Comparison of ENCODE assay signal across 8 cellular contexts in the genomic region with DNA sequence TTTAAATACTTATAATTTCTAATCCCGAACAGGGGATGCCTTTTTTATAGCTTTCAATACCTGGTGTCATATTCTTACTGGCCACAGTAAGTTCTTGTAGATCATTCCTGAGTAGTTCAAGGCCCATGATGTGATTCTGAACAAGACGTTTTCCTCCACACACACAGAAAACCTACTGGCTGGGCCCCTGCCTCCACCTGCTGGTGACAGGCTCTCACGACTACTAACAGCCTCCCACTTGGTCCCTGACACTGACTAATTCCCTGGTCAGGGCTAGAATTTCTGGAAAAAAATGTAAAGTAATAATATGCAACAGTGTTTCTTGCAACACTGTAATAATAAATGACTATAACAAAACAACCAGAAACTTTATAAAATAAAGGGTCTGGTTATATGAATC. TPM values are rescaled to one million over a fixed set of nuclear protein-coding genes. Genes with fewer than 3 reads are reported as not detected.
A peak's percentile ranks its signal among the peaks of the same experiment; 100 is the strongest.
DNase-seq lines count a peak whose midpoint lies in the region; ATAC-seq, FAIRE-seq and TF ChIP-seq lines count a peak whose summit lies in the region.

No MANE protein-coding gene starts in this region.

- DNase-seq in BJ (ENCODE audit: low read depth), result peak; percentile 19
- DNase-seq in GM19239 (ENCODE audit: insufficient read length, low spot score), result peak; percentile 80
- peak; percentile 49 for DNase-seq in NB4 (ENCODE audit: low read depth)
- DNase-seq in epithelial cell of prostate (ENCODE audit: low read depth, low spot score), result peak; percentile 18
- DNase-seq in mesenteric fat pad (ENCODE audit: low spot score), result peak; percentile 75
- DNase-seq in upper lobe of right lung, result peak; percentile 67
- DNase-seq in stimulated activated effector memory CD8-positive, alpha-beta T cell treated with anti-CD3 and anti-CD28 coated beads, Interleukin-12 subunit alpha, Interleukin-12 subunit beta, amount 100 ng/mL, for 72 hours (ENCODE audit: low spot score in 2 of 2), result no peak

- peaks cover 12% of the 10 kb centered on the region for H3K36me3 Mint-ChIP-seq in stimulated activated effector memory CD8-positive, alpha-beta T cell treated with anti-CD3 and anti-CD28 coated beads, Interleukin-12 subunit alpha, Interleukin-12 subunit beta, amount 100 ng/mL, for 72 hours

- H3K4me3 Mint-ChIP-seq in stimulated activated effector memory CD8-positive, alpha-beta T cell treated with anti-CD3 and anti-CD28 coated beads, Interleukin-12 subunit alpha, Interleukin-12 subunit beta, amount 100 ng/mL, for 72 hours, result no peak overlapping the region

- H3K36me3 ChIP-seq in BJ (ENCODE audit: control insufficient read depth, insufficient read depth, low read length) (peaks cover 6% of the 10 kb centered on the region; the same call in 1 of the 2 replicates), upper lobe of right lung (peaks cover 6% of the 10 kb centered on the region)

- no peak for TF ChIP-seq POLR2A in NB4 (IDR thresholded peaks at IDR 0.05; ENCODE audit: extremely low read depth, insufficient read length)

- POLR2A ChIA-PET in BJ (lab: Charles Lee), result no interaction called here

- TF ChIP-seq CTCF in BJ (IDR thresholded peaks at IDR 0.05; ENCODE audit: insufficient read depth, low read depth, low read length) (peak; percentile 88), NB4 (IDR thresholded peaks at IDR 0.05; ENCODE audit: low read depth, low read length) (peak; percentile 56), upper lobe of right lung (IDR thresholded peaks at IDR 0.05) (peak; percentile 62)

- peak; percentile 81 for ATAC-seq in upper lobe of right lung
- no peak for ATAC-seq in stimulated activated effector memory CD8-positive, alpha-beta T cell treated with anti-CD3 and anti-CD28 coated beads, Interleukin-12 subunit alpha, Interleukin-12 subunit beta, amount 100 ng/mL, for 72 hours

- H3K4me1 ChIP-seq in upper lobe of right lung, result peaks cover 4% of the 10 kb centered on the region

- no peaks in the 10 kb centered on the region for H3K9me3 Mint-ChIP-seq in stimulated activated effector memory CD8-positive, alpha-beta T cell treated with anti-CD3 and anti-CD28 coated beads, Interleukin-12 subunit alpha, Interleukin-12 subunit beta, amount 100 ng/mL, for 72 hours

- H3K4me1 Mint-ChIP-seq in stimulated activated effector memory CD8-positive, alpha-beta T cell treated with anti-CD3 and anti-CD28 coated beads, Interleukin-12 subunit alpha, Interleukin-12 subunit beta, amount 100 ng/mL, for 72 hours, result no peaks in the 10 kb centered on the region

- no peaks in the 10 kb centered on the region for H3K9me3 ChIP-seq in upper lobe of right lung

- no peaks in the 10 kb centered on the region for H3K27me3 ChIP-seq in BJ (ENCODE audit: control insufficient read depth, insufficient read depth, low read length)
- no peaks in the 10 kb centered on the region for H3K27me3 ChIP-seq in upper lobe of right lung

- H3K4me3 ChIP-seq in BJ (ENCODE audit: low read depth, low read length) (no peak overlapping the region), NB4 (ENCODE audit: low read depth, low read length) (no peak overlapping the region), upper lobe of right lung (no peak overlapping the region)

- FAIRE-seq in GM19239 (lab: Jason Lieb, UNC) (peak; percentile 52), TTC549 (lab: Jason Lieb, UNC) (peak; percentile 80)

- no peak overlapping the region for H3K27ac Mint-ChIP-seq in stimulated activated effector memory CD8-positive, alpha-beta T cell treated with anti-CD3 and anti-CD28 coated beads, Interleukin-12 subunit alpha, Interleukin-12 subunit beta, amount 100 ng/mL, for 72 hours

- H3K27ac ChIP-seq in epithelial cell of prostate (no peak overlapping the region), upper lobe of right lung (no peak overlapping the region)

- intact Hi-C loops in upper lobe of right lung (cut with DNase I), result loop anchor here (5.0 to 10.0 kb wide), 2 partner anchors 288 to 305 kb away; no protein-coding TSS in a partner anchor

- CTCF ChIA-PET in BJ (lab: Yijun Ruan, JAX), result interaction anchor here (0.6 to 6.4 kb wide), 40 partner anchors 8 to 650 kb away, joined by 3 to 66 read pairs (median 5); no protein-coding TSS in a partner anchor

RNA-seq across cellular contexts. Expression of gene RIPK4, which starts 50.4 kb away (rescaled TPM):
- 0.13 and 0.37 TPM in 2 replicates for polyA plus RNA-seq in BJ (2011; rRNA removed)
- 0.24 and 1.1 TPM in 2 replicates for polyA minus RNA-seq in BJ (2011; rRNA and poly(A)+ RNA removed)
- total RNA-seq in mesenteric fat pad (not detected), upper lobe of right lung (10.9 TPM)

Comparison
In these comparisons a context has a peak if more than half of its experiments do, and no peak if none do; other contexts are left out.
1. DNase-seq: peak in BJ (single experiment), GM19239 (single experiment), NB4 (single experiment), epithelial cell of prostate (single experiment), mesenteric fat pad (single experiment) and upper lobe of right lung (single experiment); none in stimulated activated effector memory CD8-positive, alpha-beta T cell treated with anti-CD3 and anti-CD28 coated beads, Interleukin-12 subunit alpha, Interleukin-12 subunit beta, amount 100 ng/mL, for 72 hours (0 of 2).
2. RNA of gene RIPK4, which starts 50.4 kb away (total RNA-seq): 10.9 TPM in upper lobe of right lung (single experiment); not detected in mesenteric fat pad (single experiment); every median in the first group is over 10 times any median in the second.
3. Peak in every context shown above with its lines, with median percentiles within 50 percentile points of each other: CTCF ChIP-seq.